In genomic region chr2:233259745-233260144, GRCh38 we compare ENCODE assay signal across 1 cellular context.
TF ChIP-seq lines count a peak whose summit lies in the region.

No MANE protein-coding gene starts in this region.

TF ChIP-seq in GM23338, 12 proteins besides CTCF, POLR2A, EP300 and RAD21 (continued from another document):
- TF ChIP-seq, protein P1, sequence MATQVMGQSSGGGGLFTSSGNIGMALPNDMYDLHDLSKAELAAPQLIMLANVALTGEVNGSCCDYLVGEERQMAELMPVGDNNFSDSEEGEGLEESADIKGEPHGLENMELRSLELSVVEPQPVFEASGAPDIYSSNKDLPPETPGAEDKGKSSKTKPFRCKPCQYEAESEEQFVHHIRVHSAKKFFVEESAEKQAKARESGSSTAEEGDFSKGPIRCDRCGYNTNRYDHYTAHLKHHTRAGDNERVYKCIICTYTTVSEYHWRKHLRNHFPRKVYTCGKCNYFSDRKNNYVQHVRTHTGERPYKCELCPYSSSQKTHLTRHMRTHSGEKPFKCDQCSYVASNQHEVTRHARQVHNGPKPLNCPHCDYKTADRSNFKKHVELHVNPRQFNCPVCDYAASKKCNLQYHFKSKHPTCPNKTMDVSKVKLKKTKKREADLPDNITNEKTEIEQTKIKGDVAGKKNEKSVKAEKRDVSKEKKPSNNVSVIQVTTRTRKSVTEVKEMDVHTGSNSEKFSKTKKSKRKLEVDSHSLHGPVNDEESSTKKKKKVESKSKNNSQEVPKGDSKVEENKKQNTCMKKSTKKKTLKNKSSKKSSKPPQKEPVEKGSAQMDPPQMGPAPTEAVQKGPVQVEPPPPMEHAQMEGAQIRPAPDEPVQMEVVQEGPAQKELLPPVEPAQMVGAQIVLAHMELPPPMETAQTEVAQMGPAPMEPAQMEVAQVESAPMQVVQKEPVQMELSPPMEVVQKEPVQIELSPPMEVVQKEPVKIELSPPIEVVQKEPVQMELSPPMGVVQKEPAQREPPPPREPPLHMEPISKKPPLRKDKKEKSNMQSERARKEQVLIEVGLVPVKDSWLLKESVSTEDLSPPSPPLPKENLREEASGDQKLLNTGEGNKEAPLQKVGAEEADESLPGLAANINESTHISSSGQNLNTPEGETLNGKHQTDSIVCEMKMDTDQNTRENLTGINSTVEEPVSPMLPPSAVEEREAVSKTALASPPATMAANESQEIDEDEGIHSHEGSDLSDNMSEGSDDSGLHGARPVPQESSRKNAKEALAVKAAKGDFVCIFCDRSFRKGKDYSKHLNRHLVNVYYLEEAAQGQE (IDR thresholded peaks at IDR 0.05; ENCODE audit: unreplicated experiment): no peak
- TF ChIP-seq EZH2 (IDR thresholded peaks at IDR 0.05; ENCODE audit: low read depth, unreplicated experiment) (no peak), ZNF462 (CRISPR knock-in tag; IDR thresholded peaks at IDR 0.05) (no peak), STAT1 (IDR thresholded peaks at IDR 0.05; ENCODE audit: unreplicated experiment) (no peak), NANOG (IDR thresholded peaks at IDR 0.05; ENCODE audit: borderline replicate concordance) (no peak), EZH2phosphoT487 (IDR thresholded peaks at IDR 0.05; ENCODE audit: unreplicated experiment) (no peak), CREB1 (CRISPR knock-in tag; IDR thresholded peaks at IDR 0.05; ENCODE audit: low read depth) (no peak), ZNF331 (CRISPR knock-in tag; IDR thresholded peaks at IDR 0.05; ENCODE audit: low read depth) (no peak)
- TF ChIP-seq, protein P2, sequence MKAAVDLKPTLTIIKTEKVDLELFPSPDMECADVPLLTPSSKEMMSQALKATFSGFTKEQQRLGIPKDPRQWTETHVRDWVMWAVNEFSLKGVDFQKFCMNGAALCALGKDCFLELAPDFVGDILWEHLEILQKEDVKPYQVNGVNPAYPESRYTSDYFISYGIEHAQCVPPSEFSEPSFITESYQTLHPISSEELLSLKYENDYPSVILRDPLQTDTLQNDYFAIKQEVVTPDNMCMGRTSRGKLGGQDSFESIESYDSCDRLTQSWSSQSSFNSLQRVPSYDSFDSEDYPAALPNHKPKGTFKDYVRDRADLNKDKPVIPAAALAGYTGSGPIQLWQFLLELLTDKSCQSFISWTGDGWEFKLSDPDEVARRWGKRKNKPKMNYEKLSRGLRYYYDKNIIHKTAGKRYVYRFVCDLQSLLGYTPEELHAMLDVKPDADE (IDR thresholded peaks at IDR 0.05): no peak
